ENCODE assay signal across 1 cellular context in genomic region chr21:29433366-29434059, GRCh38.
TF ChIP-seq lines count a peak whose summit lies in the region.

No MANE protein-coding gene starts in this region.

TF ChIP-seq in IMR-90, 13 proteins besides CTCF, POLR2A, EP300 and RAD21:
- TF ChIP-seq BHLHE40 (IDR thresholded peaks at IDR 0.05; ENCODE audit: low read depth, low read length) (no peak), MAZ (IDR thresholded peaks at IDR 0.05; ENCODE audit: borderline replicate concordance, low read depth, low read length) (no peak), MAFK (IDR thresholded peaks at IDR 0.05; ENCODE audit: low read depth, low read length) (no peak), SMC3 (IDR thresholded peaks at IDR 0.05; ENCODE audit: low read depth, low read length) (no peak)
- TF ChIP-seq, protein P1, sequence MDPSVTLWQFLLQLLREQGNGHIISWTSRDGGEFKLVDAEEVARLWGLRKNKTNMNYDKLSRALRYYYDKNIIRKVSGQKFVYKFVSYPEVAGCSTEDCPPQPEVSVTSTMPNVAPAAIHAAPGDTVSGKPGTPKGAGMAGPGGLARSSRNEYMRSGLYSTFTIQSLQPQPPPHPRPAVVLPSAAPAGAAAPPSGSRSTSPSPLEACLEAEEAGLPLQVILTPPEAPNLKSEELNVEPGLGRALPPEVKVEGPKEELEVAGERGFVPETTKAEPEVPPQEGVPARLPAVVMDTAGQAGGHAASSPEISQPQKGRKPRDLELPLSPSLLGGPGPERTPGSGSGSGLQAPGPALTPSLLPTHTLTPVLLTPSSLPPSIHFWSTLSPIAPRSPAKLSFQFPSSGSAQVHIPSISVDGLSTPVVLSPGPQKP (IDR thresholded peaks at IDR 0.05; ENCODE audit: borderline replicate concordance, low read depth, low read length): no peak
- TF ChIP-seq, protein P2, sequence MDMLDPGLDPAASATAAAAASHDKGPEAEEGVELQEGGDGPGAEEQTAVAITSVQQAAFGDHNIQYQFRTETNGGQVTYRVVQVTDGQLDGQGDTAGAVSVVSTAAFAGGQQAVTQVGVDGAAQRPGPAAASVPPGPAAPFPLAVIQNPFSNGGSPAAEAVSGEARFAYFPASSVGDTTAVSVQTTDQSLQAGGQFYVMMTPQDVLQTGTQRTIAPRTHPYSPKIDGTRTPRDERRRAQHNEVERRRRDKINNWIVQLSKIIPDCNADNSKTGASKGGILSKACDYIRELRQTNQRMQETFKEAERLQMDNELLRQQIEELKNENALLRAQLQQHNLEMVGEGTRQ (IDR thresholded peaks at IDR 0.05; ENCODE audit: low read depth, low read length): no peak
